8 cellular contexts compared by ENCODE assay signal in genomic region chr5:10735569-10736255, GRCh38. TPM values are rescaled to one million over a fixed set of nuclear protein-coding genes. Genes with fewer than 3 reads are reported as not detected.
A peak's percentile ranks its signal among the peaks of the same experiment; 100 is the strongest.
DNase-seq lines count a peak whose midpoint lies in the region; ATAC-seq and TF ChIP-seq lines count a peak whose summit lies in the region.

No MANE protein-coding gene starts in this region.

- peaks cover 26% of the 10 kb centered on the region for H3K36me3 Mint-ChIP-seq in activated CD4-positive, alpha-beta memory T cell treated with anti-CD3 and anti-CD28 coated beads for 36 hours

- H3K4me1 ChIP-seq in mesenchymal stem cell (ENCODE audit: control insufficient read depth, insufficient read depth, low read depth, low read length) (peaks cover 14% of the 10 kb centered on the region), adrenal gland (replicated peaks in 1 of 2) (peaks cover 0 to 21% of the 10 kb centered on the region in 2 donors), tibial nerve (no peaks in the 10 kb centered on the region)

- peaks cover 30% of the 10 kb centered on the region for H3K79me1 ChIP-seq in mesenchymal stem cell (replicated peaks; ENCODE audit: low read length, poor library complexity, severe bottlenecking)

- H3K9ac ChIP-seq in mesenchymal stem cell (ENCODE audit: low read length): no peak overlapping the region

- ATAC-seq in GM18909 (IDR thresholded peaks at IDR 0.05; ENCODE audit: poor library complexity, unreplicated experiment) (peak; percentile 89), HG02759 (IDR thresholded peaks at IDR 0.05; ENCODE audit: unreplicated experiment) (peak; percentile 80)

- H3K4me2 ChIP-seq in mesenchymal stem cell (ENCODE audit: low read length, poor library complexity, severe bottlenecking): no peak overlapping the region

- DNase-seq in NB4 (ENCODE audit: low read depth): peak; percentile 61
- no peak for DNase-seq in mesenchymal stem cell
- DNase-seq in adrenal gland: no peak
- no peak for DNase-seq in activated CD4-positive, alpha-beta memory T cell treated with anti-CD3 and anti-CD28 coated beads for 36 hours
- no peak for DNase-seq in MG63
- no peak for DNase-seq in tibial nerve (ENCODE audit: low spot score in 2 of 2)

- H2BK5ac ChIP-seq in mesenchymal stem cell (ENCODE audit: low read depth, low read length, poor library complexity, severe bottlenecking): no peak overlapping the region

- H3K4me3 Mint-ChIP-seq in activated CD4-positive, alpha-beta memory T cell treated with anti-CD3 and anti-CD28 coated beads for 36 hours: no peak overlapping the region

- no peak overlapping the region for H3K27ac Mint-ChIP-seq in activated CD4-positive, alpha-beta memory T cell treated with anti-CD3 and anti-CD28 coated beads for 36 hours

- H2BK12ac ChIP-seq in mesenchymal stem cell (ENCODE audit: low read length in 2 of 2): no peak overlapping the region

- H3K36me3 ChIP-seq in mesenchymal stem cell (ENCODE audit: control insufficient read depth in 1 of 2, insufficient read depth in 2 of 2, low read depth in 1 of 2, low read length in 2 of 2) (peaks cover 31 to 59% of the 10 kb centered on the region in 2 experiments), adrenal gland (replicated peaks in 1 of 2) (no peaks in the 10 kb centered on the region), MG63 (peaks cover 53% of the 10 kb centered on the region), tibial nerve (peaks cover 0 to 20% (median 0%) of the 10 kb centered on the region in 3 donors)

- intact Hi-C loops in adrenal gland (cut with DNase I): no loop called here
- intact Hi-C loops in activated CD4-positive, alpha-beta memory T cell treated with anti-CD3 and anti-CD28 coated beads for 36 hours (cut with micrococcal nuclease): no loop called here

- peaks cover 10% of the 10 kb centered on the region for H3K9me3 ChIP-seq in mesenchymal stem cell (ENCODE audit: control insufficient read depth, low read length)
- no peaks in the 10 kb centered on the region for H3K9me3 ChIP-seq in adrenal gland (replicated peaks in 1 of 3)
- peaks cover 12% of the 10 kb centered on the region for H3K9me3 ChIP-seq in MG63
- peaks cover 0 to 8% (median 4%) of the 10 kb centered on the region in 4 donors for H3K9me3 ChIP-seq in tibial nerve

- CTCF ChIA-PET in activated CD4-positive, alpha-beta memory T cell treated with anti-CD3 and anti-CD28 coated beads for 36 hours (lab: Charles Lee): no interaction called here

- no peak overlapping the region for H4K8ac ChIP-seq in mesenchymal stem cell (ENCODE audit: low read length)

- H3K9me3 Mint-ChIP-seq in activated CD4-positive, alpha-beta memory T cell treated with anti-CD3 and anti-CD28 coated beads for 36 hours: peaks cover 9% of the 10 kb centered on the region

- H3K4me1 Mint-ChIP-seq in activated CD4-positive, alpha-beta memory T cell treated with anti-CD3 and anti-CD28 coated beads for 36 hours (ENCODE audit: low read depth): peaks cover 4% of the 10 kb centered on the region

- H3K14ac ChIP-seq in mesenchymal stem cell (ENCODE audit: low read length in 2 of 2): no peak overlapping the region

- no peak for TF ChIP-seq EP300 in tibial nerve (IDR thresholded peaks at IDR 0.05)

- TF ChIP-seq POLR2A in NB4 (IDR thresholded peaks at IDR 0.05; ENCODE audit: extremely low read depth, insufficient read length): no peak
- no peak for TF ChIP-seq POLR2A in adrenal gland (IDR thresholded peaks at IDR 0.05)
- TF ChIP-seq POLR2A in tibial nerve (IDR thresholded peaks at IDR 0.05): no peak

- no peaks in the 10 kb centered on the region for H3K27me3 Mint-ChIP-seq in activated CD4-positive, alpha-beta memory T cell treated with anti-CD3 and anti-CD28 coated beads for 36 hours

- H2AK5ac ChIP-seq in mesenchymal stem cell (ENCODE audit: low read length, severe bottlenecking): peak overlapping the region; percentile 27

- no peaks in the 10 kb centered on the region for H3K27me3 ChIP-seq in mesenchymal stem cell (ENCODE audit: control insufficient read depth in 1 of 2, insufficient read depth in 1 of 2, low read length in 2 of 2)
- H3K27me3 ChIP-seq in adrenal gland: no peaks in the 10 kb centered on the region
- no peaks in the 10 kb centered on the region for H3K27me3 ChIP-seq in MG63
- no peaks in the 10 kb centered on the region for H3K27me3 ChIP-seq in tibial nerve

- no peak overlapping the region for H3K23ac ChIP-seq in mesenchymal stem cell (ENCODE audit: low read length in 2 of 2)

- H2BK120ac ChIP-seq in mesenchymal stem cell (ENCODE audit: low read depth, low read length): no peak overlapping the region

- H4K91ac ChIP-seq in mesenchymal stem cell (ENCODE audit: low read length): no peak overlapping the region

- no peak overlapping the region for H3K4me3 ChIP-seq in NB4 (ENCODE audit: low read depth, low read length)
- no peak overlapping the region for H3K4me3 ChIP-seq in mesenchymal stem cell (ENCODE audit: insufficient read depth in 1 of 2, low read depth in 1 of 2, low read length in 2 of 2)
- no peak overlapping the region for H3K4me3 ChIP-seq in adrenal gland
- no peak overlapping the region for H3K4me3 ChIP-seq in MG63
- H3K4me3 ChIP-seq in tibial nerve: no peak overlapping the region

- POLR2A ChIA-PET in activated CD4-positive, alpha-beta memory T cell treated with anti-CD3 and anti-CD28 coated beads for 36 hours (lab: Charles Lee): no interaction called here

- H3K27ac ChIP-seq in mesenchymal stem cell (ENCODE audit: low read length, poor library complexity, severe bottlenecking) (no peak overlapping the region), adrenal gland (no peak overlapping the region), tibial nerve (no peak overlapping the region)

- no peak overlapping the region for H2BK15ac ChIP-seq in mesenchymal stem cell (ENCODE audit: low read depth, poor library complexity, severe bottlenecking)

- WGBS in mesenchymal stem cell: 87% methylated on average over 8 of the region's 8 CpGs
- whole genome bisulfite sequencing in adrenal gland, 4 donors: 84 to 90% (median 88%) methylated on average over 7 to 8 of the region's 8 CpGs
- WGBS in tibial nerve, 2 donors: 91% methylated on average over 8 of the region's 8 CpGs

- H2AFZ ChIP-seq in mesenchymal stem cell (ENCODE audit: low read depth, low read length): no peak overlapping the region

- TF ChIP-seq CTCF in NB4 (IDR thresholded peaks at IDR 0.05; ENCODE audit: low read depth, low read length) (no peak), adrenal gland (IDR thresholded peaks at IDR 0.05) (no peak), tibial nerve (IDR thresholded peaks at IDR 0.05) (no peak)

- H3K4ac ChIP-seq in mesenchymal stem cell (ENCODE audit: low read depth in 1 of 2, low read length in 2 of 2): no peak overlapping the region

- no peak overlapping the region for H3K18ac ChIP-seq in mesenchymal stem cell (ENCODE audit: low read depth in 1 of 2, low read length in 2 of 2)

RNA-seq across cellular contexts. Expression of gene DAP, which starts 25.3 kb away (rescaled TPM):
- polyA plus RNA-seq in mesenchymal stem cell (2013, experiment 1 of 2): 137 TPM
- polyA plus RNA-seq in mesenchymal stem cell (2013, experiment 2 of 2): 136 TPM
- 100 to 1,000 TPM in 5 of 8 donors, 10 to 100 TPM in 3; 47.9 to 197 (median 125) TPM for total RNA-seq in adrenal gland
- 100 to 1,000 TPM in 1 of 3 donors, 10 to 100 TPM in 2; 65.5 to 122 (median 68.4) TPM for polyA plus RNA-seq in adrenal gland
- 10 to 100 TPM; 39.0 to 39.7 TPM for total RNA-seq in activated CD4-positive, alpha-beta memory T cell treated with anti-CD3 and anti-CD28 coated beads for 36 hours
- total RNA-seq in MG63 (2014; rRNA removed; shearing (Covaris generic); ENCODE audit: low replicate concordance): 20.1 and 26.4 TPM in 2 replicates
- total RNA-seq in tibial nerve: 10 to 100 TPM; 43.0 to 77.7 (median 50.0) TPM
